In genomic region chr13:42492372-42492920, GRCh38 we compare ENCODE assay signal across 1 cellular context.
TF ChIP-seq lines count a peak whose summit lies in the region.

No MANE protein-coding gene starts in this region.

TF ChIP-seq in K562, 482 proteins besides CTCF, POLR2A, EP300 and RAD21:
- TF ChIP-seq, protein P1, sequence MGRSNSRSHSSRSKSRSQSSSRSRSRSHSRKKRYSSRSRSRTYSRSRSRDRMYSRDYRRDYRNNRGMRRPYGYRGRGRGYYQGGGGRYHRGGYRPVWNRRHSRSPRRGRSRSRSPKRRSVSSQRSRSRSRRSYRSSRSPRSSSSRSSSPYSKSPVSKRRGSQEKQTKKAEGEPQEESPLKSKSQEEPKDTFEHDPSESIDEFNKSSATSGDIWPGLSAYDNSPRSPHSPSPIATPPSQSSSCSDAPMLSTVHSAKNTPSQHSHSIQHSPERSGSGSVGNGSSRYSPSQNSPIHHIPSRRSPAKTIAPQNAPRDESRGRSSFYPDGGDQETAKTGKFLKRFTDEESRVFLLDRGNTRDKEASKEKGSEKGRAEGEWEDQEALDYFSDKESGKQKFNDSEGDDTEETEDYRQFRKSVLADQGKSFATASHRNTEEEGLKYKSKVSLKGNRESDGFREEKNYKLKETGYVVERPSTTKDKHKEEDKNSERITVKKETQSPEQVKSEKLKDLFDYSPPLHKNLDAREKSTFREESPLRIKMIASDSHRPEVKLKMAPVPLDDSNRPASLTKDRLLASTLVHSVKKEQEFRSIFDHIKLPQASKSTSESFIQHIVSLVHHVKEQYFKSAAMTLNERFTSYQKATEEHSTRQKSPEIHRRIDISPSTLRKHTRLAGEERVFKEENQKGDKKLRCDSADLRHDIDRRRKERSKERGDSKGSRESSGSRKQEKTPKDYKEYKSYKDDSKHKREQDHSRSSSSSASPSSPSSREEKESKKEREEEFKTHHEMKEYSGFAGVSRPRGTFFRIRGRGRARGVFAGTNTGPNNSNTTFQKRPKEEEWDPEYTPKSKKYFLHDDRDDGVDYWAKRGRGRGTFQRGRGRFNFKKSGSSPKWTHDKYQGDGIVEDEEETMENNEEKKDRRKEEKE (IDR thresholded peaks at IDR 0.05; ENCODE audit: borderline replicate concordance in 1 of 2, control insufficient read depth in 1 of 2, low read depth in 2 of 2, low read length in 1 of 2) = no peak
- TF ChIP-seq MAFF (IDR thresholded peaks at IDR 0.05; ENCODE audit: low read length) (0 out of 2 replicates have a peak, but pooled peaks have one; percentile 44), MAFG (tag; conservative IDR thresholded peaks at IDR 0.05) (peak; percentile 57; the same call in 1 of the 2 replicates), C11orf30 (IDR thresholded peaks at IDR 0.05; ENCODE audit: low read depth) (peak; percentile 73), ZNF316 (IDR thresholded peaks at IDR 0.05) (peak; percentile 75), SUPT5H (IDR thresholded peaks at IDR 0.05) (no peak), MAFK (IDR thresholded peaks at IDR 0.05; ENCODE audit: low read length) (peak; percentile 69)
- TF ChIP-seq, protein P2, sequence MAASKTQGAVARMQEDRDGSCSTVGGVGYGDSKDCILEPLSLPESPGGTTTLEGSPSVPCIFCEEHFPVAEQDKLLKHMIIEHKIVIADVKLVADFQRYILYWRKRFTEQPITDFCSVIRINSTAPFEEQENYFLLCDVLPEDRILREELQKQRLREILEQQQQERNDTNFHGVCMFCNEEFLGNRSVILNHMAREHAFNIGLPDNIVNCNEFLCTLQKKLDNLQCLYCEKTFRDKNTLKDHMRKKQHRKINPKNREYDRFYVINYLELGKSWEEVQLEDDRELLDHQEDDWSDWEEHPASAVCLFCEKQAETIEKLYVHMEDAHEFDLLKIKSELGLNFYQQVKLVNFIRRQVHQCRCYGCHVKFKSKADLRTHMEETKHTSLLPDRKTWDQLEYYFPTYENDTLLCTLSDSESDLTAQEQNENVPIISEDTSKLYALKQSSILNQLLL (CRISPR knock-in tag; IDR thresholded peaks at IDR 0.05; ENCODE audit: borderline replicate concordance) = no peak
